In genomic region chr13:73266640-73267180, GRCh38 we compare ENCODE assay signal across 26 cellular contexts.
DNase-seq lines count a peak whose midpoint lies in the region; ATAC-seq, FAIRE-seq and TF ChIP-seq lines count a peak whose summit lies in the region.
"Had no signal": no experiment of that assay in that cellular context is flagged by ENCODE, and none has a peak within 500 bp of the region (broad histone marks: within the 10 kb centered on the region; RNA-seq: fewer than 3 reads in every experiment).

No MANE protein-coding gene starts in this region.

- FAIRE-seq in colon (lab: Jason Lieb, UNC): peak; percentile 96
- FAIRE-seq: A549, D721Med, GM12878, GM18507, H54 had no signal

- peak overlapping the region; percentile 37 for H3K27ac ChIP-seq in foreskin keratinocyte
- H3K27ac ChIP-seq in mucosa of rectum (ENCODE audit: low read depth in 2 of 2, low read length in 2 of 2): peak overlapping the region; percentile 59 to 74
- H3K27ac ChIP-seq in transverse colon: peak overlapping the region; percentile 76 to 87 (median 78)
- H3K27ac ChIP-seq: A549; BLaER1 treated with 17β-estradiol and CSF1 and Interleukin-3, amounts not matched to agents 10 nM and 100 nM had no signal

- no peak for TF ChIP-seq POLR2A in transverse colon (IDR thresholded peaks at IDR 0.05)

- H3K9ac ChIP-seq in mucosa of rectum (ENCODE audit: low read depth in 1 of 2, low read length in 2 of 2): no peak overlapping the region
- H3K9ac ChIP-seq: BLaER1 treated with 17β-estradiol and CSF1 and Interleukin-3, amounts not matched to agents 10 nM and 100 nM had no signal

- ATAC-seq in foreskin keratinocyte: no peak
- ATAC-seq: A549, GM12878 had no signal

- no peak for TF ChIP-seq CTCF in foreskin keratinocyte (conservative IDR thresholded peaks at IDR 0.05)
- TF ChIP-seq CTCF in transverse colon (IDR thresholded peaks at IDR 0.05): no peak

- intact Hi-C loops in transverse colon (cut with DNase I; ENCODE audit: low total_unique reads): no loop called here

- no peaks in the 10 kb centered on the region for H3K27me3 ChIP-seq in foreskin keratinocyte
- H3K27me3 ChIP-seq in mucosa of rectum (ENCODE audit: control insufficient read depth in 2 of 2, insufficient read depth in 2 of 2, low read length in 2 of 2): no peaks in the 10 kb centered on the region
- no peaks in the 10 kb centered on the region for H3K27me3 ChIP-seq in transverse colon
- H3K27me3 ChIP-seq: BE2C; BLaER1 treated with 17β-estradiol and CSF1 and Interleukin-3, amounts not matched to agents 10 nM and 100 nM had no signal

- in situ Hi-C loops in transverse colon (cut with MboI; ENCODE audit: low pct_ligation_motif_present in 1 of 4, low pct_unique_long_range_greater_than_20kb in 1 of 4, low sequenced_read_pairs in 3 of 4): no loop called here

- TF ChIP-seq EP300 in transverse colon (IDR thresholded peaks at IDR 0.05; ENCODE audit: low read depth): no peak

- H3K36me3 ChIP-seq in mucosa of rectum (ENCODE audit: control insufficient read depth in 2 of 2, insufficient read depth in 2 of 2, low read length in 2 of 2) (no peaks in the 10 kb centered on the region), transverse colon (no peaks in the 10 kb centered on the region)
- H3K36me3 ChIP-seq: BE2C; BLaER1 treated with 17β-estradiol and CSF1 and Interleukin-3, amounts not matched to agents 10 nM and 100 nM; HAP-1 had no signal

- H3K4me1 ChIP-seq in foreskin keratinocyte (peaks cover 19% of the 10 kb centered on the region), mucosa of rectum (ENCODE audit: control insufficient read depth in 2 of 2, insufficient read depth in 2 of 2, low read length in 2 of 2) (peaks cover 13 to 35% of the 10 kb centered on the region in 2 donors), transverse colon (peaks cover 4 to 50% (median 29%) of the 10 kb centered on the region in 4 donors)
- H3K4me1 ChIP-seq: A549, BE2C had no signal

- DNase-seq in foreskin keratinocyte (no peak), transverse colon (no peak), NCI-H2227 (lab: John Stamatoyannopoulos, UW; ENCODE audit: unreplicated experiment) (no peak), NCI-H446 treated with DMSO at 0.1 percent for 48 hours (lab: John Stamatoyannopoulos, UW) (no peak)
- DNase-seq in activated naive CD4-positive, alpha-beta T cell treated with anti-CD3 and anti-CD28 coated beads, Interleukin-2, amount 50 U/mL, for 16 hours: no peak
- DNase-seq: 8988T; ACHN; AML-193; BE2C; CD4-positive, alpha-beta T cell; CD8-positive, alpha-beta memory T cell; DMS 273 treated with DMSO at 0.1 percent for 48 hours; DMS79; EL; GDM1; GOT3; HFFc6 had no signal

- WGBS in transverse colon (ENCODE audit: low coverage in 1 of 2), 2 donors: 39 to 54% methylated on average over 3 of the region's 3 CpGs

- H3K4me3 ChIP-seq in mucosa of rectum (ENCODE audit: low read length in 2 of 2) (peak overlapping the region in 1 of 2 donors; percentile 24), transverse colon (no peak overlapping the region)
- H3K4me3 ChIP-seq: A549; BLaER1 treated with 17β-estradiol and CSF1 and Interleukin-3, amounts not matched to agents 10 nM and 100 nM; GM12878; HAP-1 had no signal

- H3K9me3 ChIP-seq in mucosa of rectum (ENCODE audit: control insufficient read depth in 2 of 2, low read length in 2 of 2) (no peaks in the 10 kb centered on the region), transverse colon (no peaks in the 10 kb centered on the region)
- H3K9me3 ChIP-seq: A549, BE2C, HAP-1 had no signal
